26 cellular contexts compared by ENCODE assay signal in genomic region chr15:50064674-50065073, GRCh38. TPM values are rescaled to one million over a fixed set of nuclear protein-coding genes. Genes with fewer than 3 reads are reported as not detected.
DNase-seq lines count a peak whose midpoint lies in the region; ATAC-seq and TF ChIP-seq lines count a peak whose summit lies in the region.
"Had no signal": no experiment of that assay in that cellular context is flagged by ENCODE, and none has a peak within 500 bp of the region (broad histone marks: within the 10 kb centered on the region; RNA-seq: fewer than 3 reads in every experiment).

No MANE protein-coding gene starts in this region.

- no peaks in the 10 kb centered on the region for H3K9me3 ChIP-seq in adrenal gland (replicated peaks in 1 of 3)
- H3K9me3 ChIP-seq: uterus had no signal

- H3K9me3 Mint-ChIP-seq in activated CD4-positive, alpha-beta T cell treated with anti-CD3 and anti-CD28 coated beads for 36 hours (ENCODE audit: low read depth) = no peaks in the 10 kb centered on the region
- H3K9me3 Mint-ChIP-seq in activated T-helper 17 cell treated with anti-CD3 and anti-CD28 coated beads, Interleukin-2, amount 50 U/mL, for 72 hours = no peaks in the 10 kb centered on the region
- H3K9me3 Mint-ChIP-seq in stimulated activated effector memory CD8-positive, alpha-beta T cell treated with anti-CD3 and anti-CD28 coated beads, Interleukin-12 subunit alpha, Interleukin-12 subunit beta, amount 100 ng/mL, for 72 hours = no peaks in the 10 kb centered on the region
- H3K9me3 Mint-ChIP-seq: activated naive CD8-positive, alpha-beta T cell treated with anti-CD3 and anti-CD28 coated beads, Interleukin-2, amount 50 U/mL, for 24 hours; activated T-cell treated with anti-CD3 and anti-CD28 coated beads, Interleukin-2, amount 50 U/mL, for 24 hours; CD4-positive, alpha-beta memory T cell; central memory CD8-positive, alpha-beta T cell; IgD-negative memory B cell; neural progenitor cell had no signal

- 54 to 69% (median 60%) methylated on average over 4 of the region's 4 CpGs for WGBS in adrenal gland, 4 donors

- H3K36me3 Mint-ChIP-seq in activated CD4-positive, alpha-beta T cell treated with anti-CD3 and anti-CD28 coated beads for 36 hours (ENCODE audit: low read depth) = no peaks in the 10 kb centered on the region
- H3K36me3 Mint-ChIP-seq in activated T-helper 17 cell treated with anti-CD3 and anti-CD28 coated beads, Interleukin-2, amount 50 U/mL, for 72 hours (ENCODE audit: low read depth) = no peaks in the 10 kb centered on the region
- H3K36me3 Mint-ChIP-seq in stimulated activated effector memory CD8-positive, alpha-beta T cell treated with anti-CD3 and anti-CD28 coated beads, Interleukin-12 subunit alpha, Interleukin-12 subunit beta, amount 100 ng/mL, for 72 hours = peaks cover 23% of the 10 kb centered on the region
- H3K36me3 Mint-ChIP-seq: CD4-positive, alpha-beta memory T cell; IgD-negative memory B cell; neural progenitor cell had no signal

- TF ChIP-seq POLR2A in adrenal gland (IDR thresholded peaks at IDR 0.05) = no peak

- H3K27me3 ChIP-seq in adrenal gland = no peaks in the 10 kb centered on the region
- H3K27me3 ChIP-seq: neural progenitor cell, uterus had no signal

- no peak for DNase-seq in activated CD4-positive, alpha-beta T cell treated with anti-CD3 and anti-CD28 coated beads for 36 hours
- DNase-seq in activated CD4-positive, alpha-beta T cell treated with anti-CD3 and anti-CD28 coated beads, Interleukin-2, amount 50 U/mL, for 48 hours = no peak
- DNase-seq in NOMO-1 (lab: John Stamatoyannopoulos, UW; ENCODE audit: unreplicated experiment in 2 of 2) (peak; percentile 53 to 82), substantia nigra (lab: John Stamatoyannopoulos, UW) (no peak), adrenal gland (no peak), NCI-H2171 (lab: John Stamatoyannopoulos, UW) (no peak)
- no peak for DNase-seq in stimulated activated effector memory CD8-positive, alpha-beta T cell treated with anti-CD3 and anti-CD28 coated beads, Interleukin-12 subunit alpha, Interleukin-12 subunit beta, amount 100 ng/mL, for 72 hours (ENCODE audit: low spot score in 2 of 2)
- DNase-seq: activated CD4-positive, alpha-beta T cell treated with anti-CD3 and anti-CD28 coated beads for 4 hours; activated naive CD8-positive, alpha-beta T cell treated with anti-CD3 and anti-CD28 coated beads, Interleukin-2, amount 50 U/mL, for 24 hours; activated T-cell treated with anti-CD3 and anti-CD28 coated beads, Interleukin-2, amount 50 U/mL, for 24 hours; CD4-positive, alpha-beta memory T cell; erythroblast; GM23248; hypothalamus; NCI-H1105 treated with DMSO at 0.1 percent for 48 hours; NCI-H1930; stimulated activated naive CD4-positive, alpha-beta T cell treated with Interleukin-2 at 50 U/mL for 16 hours; uterus had no signal

- no peaks in the 10 kb centered on the region for H3K4me1 ChIP-seq in adrenal gland (replicated peaks in 1 of 2)
- H3K4me1 ChIP-seq: uterus had no signal

- H3K27ac Mint-ChIP-seq in activated CD4-positive, alpha-beta T cell treated with anti-CD3 and anti-CD28 coated beads for 36 hours = no peak overlapping the region
- peak overlapping the region; percentile 53 for H3K27ac Mint-ChIP-seq in activated T-helper 17 cell treated with anti-CD3 and anti-CD28 coated beads, Interleukin-2, amount 50 U/mL, for 72 hours
- H3K27ac Mint-ChIP-seq in stimulated activated effector memory CD8-positive, alpha-beta T cell treated with anti-CD3 and anti-CD28 coated beads, Interleukin-12 subunit alpha, Interleukin-12 subunit beta, amount 100 ng/mL, for 72 hours = peak overlapping the region; percentile 85
- H3K27ac Mint-ChIP-seq: activated T-cell treated with anti-CD3 and anti-CD28 coated beads, Interleukin-2, amount 50 U/mL, for 24 hours; CD4-positive, alpha-beta memory T cell; IgD-negative memory B cell; neural progenitor cell had no signal

- CTCF ChIA-PET in activated CD4-positive, alpha-beta T cell treated with anti-CD3 and anti-CD28 coated beads for 36 hours (lab: Charles Lee) = interaction anchor here (0.5 to 1.4 kb wide), 2 partner anchors 9 to 52 kb away, joined by 3 read pairs; no protein-coding TSS in a partner anchor

- peaks cover 31% of the 10 kb centered on the region for H3K4me1 Mint-ChIP-seq in activated CD4-positive, alpha-beta T cell treated with anti-CD3 and anti-CD28 coated beads for 36 hours
- H3K4me1 Mint-ChIP-seq in activated T-helper 17 cell treated with anti-CD3 and anti-CD28 coated beads, Interleukin-2, amount 50 U/mL, for 72 hours = peaks cover 12% of the 10 kb centered on the region
- H3K4me1 Mint-ChIP-seq in stimulated activated effector memory CD8-positive, alpha-beta T cell treated with anti-CD3 and anti-CD28 coated beads, Interleukin-12 subunit alpha, Interleukin-12 subunit beta, amount 100 ng/mL, for 72 hours = peaks cover 38% of the 10 kb centered on the region
- H3K4me1 Mint-ChIP-seq: central memory CD8-positive, alpha-beta T cell; neural progenitor cell had no signal

- ATAC-seq in activated CD4-positive, alpha-beta T cell treated with anti-CD3 and anti-CD28 coated beads for 36 hours = peak; percentile 28
- ATAC-seq in activated T-helper 17 cell treated with anti-CD3 and anti-CD28 coated beads, Interleukin-2, amount 50 U/mL, for 72 hours (replicated peaks) = peak; percentile 14
- ATAC-seq in stimulated activated effector memory CD8-positive, alpha-beta T cell treated with anti-CD3 and anti-CD28 coated beads, Interleukin-12 subunit alpha, Interleukin-12 subunit beta, amount 100 ng/mL, for 72 hours = no peak
- ATAC-seq: activated naive CD8-positive, alpha-beta T cell treated with anti-CD3 and anti-CD28 coated beads, Interleukin-2, amount 50 U/mL, for 24 hours had no signal

- POLR2A ChIA-PET in activated CD4-positive, alpha-beta T cell treated with anti-CD3 and anti-CD28 coated beads for 36 hours (lab: Charles Lee) = no interaction called here

- no peak overlapping the region for H3K4me3 Mint-ChIP-seq in activated CD4-positive, alpha-beta T cell treated with anti-CD3 and anti-CD28 coated beads for 36 hours
- no peak overlapping the region for H3K4me3 Mint-ChIP-seq in activated T-helper 17 cell treated with anti-CD3 and anti-CD28 coated beads, Interleukin-2, amount 50 U/mL, for 72 hours
- H3K4me3 Mint-ChIP-seq in stimulated activated effector memory CD8-positive, alpha-beta T cell treated with anti-CD3 and anti-CD28 coated beads, Interleukin-12 subunit alpha, Interleukin-12 subunit beta, amount 100 ng/mL, for 72 hours = no peak overlapping the region
- H3K4me3 Mint-ChIP-seq: activated naive CD8-positive, alpha-beta T cell treated with anti-CD3 and anti-CD28 coated beads, Interleukin-2, amount 50 U/mL, for 24 hours; activated T-cell treated with anti-CD3 and anti-CD28 coated beads, Interleukin-2, amount 50 U/mL, for 24 hours; CD4-positive, alpha-beta memory T cell; central memory CD8-positive, alpha-beta T cell; neural progenitor cell had no signal

- H3K27ac ChIP-seq in substantia nigra (ENCODE audit: low read depth, low read length, poor library complexity, severe bottlenecking) = no peak overlapping the region
- H3K27ac ChIP-seq in adrenal gland = no peak overlapping the region
- H3K27ac ChIP-seq: GM23248, neural progenitor cell, SK-N-MC, skin epidermis, uterus, VCaP had no signal

- intact Hi-C loops in activated CD4-positive, alpha-beta T cell treated with anti-CD3 and anti-CD28 coated beads for 36 hours (cut with DNase I, micrococcal nuclease) = loop anchor here in 1 of 2 experiments (10.0 kb wide), 1 partner anchor 250 kb away; no protein-coding TSS in a partner anchor
- intact Hi-C loops in adrenal gland (cut with DNase I) = no loop called here

- TF ChIP-seq CTCF in adrenal gland (IDR thresholded peaks at IDR 0.05) = no peak

- no peak overlapping the region for H3K4me3 ChIP-seq in adrenal gland
- H3K4me3 ChIP-seq: GM23248, neural progenitor cell, SK-N-MC, skin epidermis, uterus had no signal

- H3K27me3 Mint-ChIP-seq in activated CD4-positive, alpha-beta T cell treated with anti-CD3 and anti-CD28 coated beads for 36 hours = peaks cover 21% of the 10 kb centered on the region
- H3K27me3 Mint-ChIP-seq in activated T-helper 17 cell treated with anti-CD3 and anti-CD28 coated beads, Interleukin-2, amount 50 U/mL, for 72 hours = peaks cover 16% of the 10 kb centered on the region
- H3K27me3 Mint-ChIP-seq: central memory CD8-positive, alpha-beta T cell had no signal

- H3K36me3 ChIP-seq in adrenal gland (replicated peaks in 1 of 2) = no peaks in the 10 kb centered on the region
- H3K36me3 ChIP-seq: neural progenitor cell, uterus had no signal

RNA-seq across cellular contexts. Expression of gene ATP8B4, which starts 54.4 kb away (rescaled TPM):
- 1 to 10 TPM; 5.0 to 5.1 TPM for total RNA-seq in activated CD4-positive, alpha-beta T cell treated with anti-CD3 and anti-CD28 coated beads for 36 hours
- total RNA-seq in activated T-helper 17 cell treated with anti-CD3 and anti-CD28 coated beads, Interleukin-2, amount 50 U/mL, for 72 hours = 10 to 100 TPM; 20.0 to 26.1 TPM
- total RNA-seq in adrenal gland = 10 to 100 TPM in 3 of 8 donors, 1 to 10 TPM in 5; 2.1 to 23.9 (median 8.9) TPM
- polyA plus RNA-seq in adrenal gland = 1 to 10 TPM; 2.4 to 3.6 (median 2.7) TPM
- total RNA-seq: glomerular endothelial cell had no signal
- polyA plus RNA-seq: IgD-negative memory B cell had no signal

Comparison
In these comparisons a context has a peak if more than half of its experiments do, and no peak if none do; other contexts are left out.
1. DNase-seq: peak in NOMO-1 (2 of 2); none in activated CD4-positive, alpha-beta T cell treated with anti-CD3 and anti-CD28 coated beads for 36 hours (single experiment), activated CD4-positive, alpha-beta T cell treated with anti-CD3 and anti-CD28 coated beads, Interleukin-2, amount 50 U/mL, for 48 hours (0 of 2), stimulated activated effector memory CD8-positive, alpha-beta T cell treated with anti-CD3 and anti-CD28 coated beads, Interleukin-12 subunit alpha, Interleukin-12 subunit beta, amount 100 ng/mL, for 72 hours (0 of 2), substantia nigra (0 of 49), adrenal gland (0 of 7) and NCI-H2171 (single experiment).